ENCODE assay signal across 8 cellular contexts in genomic region chr11:59429924-59430516, GRCh38. TPM values are rescaled to one million over a fixed set of nuclear protein-coding genes. Genes with fewer than 3 reads are reported as not detected.
DNase-seq lines count a peak whose midpoint lies in the region; ATAC-seq, FAIRE-seq and TF ChIP-seq lines count a peak whose summit lies in the region.

No MANE protein-coding gene starts in this region.

- peak; percentile 98 for FAIRE-seq in GM12892 (lab: Jason Lieb, UNC)

- POLR2A ChIA-PET in activated CD4-positive, alpha-beta T cell treated with anti-CD3 and anti-CD28 coated beads, Interleukin-2, amount 10 ng/mL, durations not matched to agents 7 days and 5 days (lab: Charles Lee): no interaction called here

- no peaks in the 10 kb centered on the region for H3K9me3 Mint-ChIP-seq in activated CD4-positive, alpha-beta T cell treated with anti-CD3 and anti-CD28 coated beads, Interleukin-2, amount 10 ng/mL, durations not matched to agents 7 days and 5 days

- H3K27me3 Mint-ChIP-seq in activated CD4-positive, alpha-beta T cell treated with anti-CD3 and anti-CD28 coated beads, Interleukin-2, amount 10 ng/mL, durations not matched to agents 7 days and 5 days: peaks cover 28% of the 10 kb centered on the region

- no peak overlapping the region for H3K4me3 Mint-ChIP-seq in activated CD4-positive, alpha-beta T cell treated with anti-CD3 and anti-CD28 coated beads, Interleukin-2, amount 10 ng/mL, durations not matched to agents 7 days and 5 days

- no peak overlapping the region for H3K27ac Mint-ChIP-seq in activated CD4-positive, alpha-beta T cell treated with anti-CD3 and anti-CD28 coated beads, Interleukin-2, amount 10 ng/mL, durations not matched to agents 7 days and 5 days

- ATAC-seq in HG02970 (IDR thresholded peaks at IDR 0.05; ENCODE audit: low FRiP score, unreplicated experiment): peak; percentile 49
- ATAC-seq in GM19455 (IDR thresholded peaks at IDR 0.05; ENCODE audit: unreplicated experiment): no peak

- no peaks in the 10 kb centered on the region for H3K36me3 Mint-ChIP-seq in activated CD4-positive, alpha-beta T cell treated with anti-CD3 and anti-CD28 coated beads, Interleukin-2, amount 10 ng/mL, durations not matched to agents 7 days and 5 days (ENCODE audit: low read depth)

- H3K4me1 Mint-ChIP-seq in activated CD4-positive, alpha-beta T cell treated with anti-CD3 and anti-CD28 coated beads, Interleukin-2, amount 10 ng/mL, durations not matched to agents 7 days and 5 days: no peaks in the 10 kb centered on the region

- CTCF ChIA-PET in activated CD4-positive, alpha-beta T cell treated with anti-CD3 and anti-CD28 coated beads, Interleukin-2, amount 10 ng/mL, durations not matched to agents 7 days and 5 days (lab: Charles Lee): interaction anchor here (0.5 to 1.2 kb wide), 2 partner anchors 259 to 382 kb away, joined by 3 to 4 read pairs; partner anchors contain the start of gene DTX4

- peak; percentile 85 for DNase-seq in CD1c-positive myeloid dendritic cell (ENCODE audit: extremely low spot score)
- DNase-seq in GM12892 (ENCODE audit: insufficient read length): peak; percentile 3
- DNase-seq in NCI-H2227 (lab: John Stamatoyannopoulos, UW; ENCODE audit: unreplicated experiment): peak; percentile 8
- DNase-seq in activated CD4-positive, alpha-beta T cell treated with anti-CD3 and anti-CD28 coated beads, Interleukin-2, amount 10 ng/mL, durations not matched to agents 7 days and 5 days: peak; percentile 72
- peak; percentile 40 for DNase-seq in glomerular visceral epithelial cell (ENCODE audit: extremely low spot score)
- peak in 2 of 3 donors; percentile 11 to 44 for DNase-seq in stimulated activated CD4-positive, alpha-beta T cell treated with anti-CD3 and anti-CD28 coated beads, TNF-alpha, amount 100 ng/mL, for 48 hours (ENCODE audit: low read depth in 3 of 3)

- TF ChIP-seq POLR2A in GM12892 (IDR thresholded peaks at IDR 0.05; ENCODE audit: low read depth, low read length): no peak

RNA-seq across cellular contexts. Expression of gene OR5A2, which starts 3.8 kb away (rescaled TPM):
- not detected for polyA plus RNA-seq in GM12892 (2012; ENCODE audit: missing spikeins)
- total RNA-seq in activated CD4-positive, alpha-beta T cell treated with anti-CD3 and anti-CD28 coated beads, Interleukin-2, amount 10 ng/mL, durations not matched to agents 7 days and 5 days: not detected

RNA-seq across cellular contexts. Expression of gene OR5A1, which starts 6.2 kb away (rescaled TPM):
- polyA plus RNA-seq in GM12892 (2012; ENCODE audit: missing spikeins): not detected
- not detected for total RNA-seq in activated CD4-positive, alpha-beta T cell treated with anti-CD3 and anti-CD28 coated beads, Interleukin-2, amount 10 ng/mL, durations not matched to agents 7 days and 5 days

RNA-seq across cellular contexts. Expression of gene OR4D6, which starts 26.7 kb away (rescaled TPM):
- polyA plus RNA-seq in GM12892 (2012; ENCODE audit: missing spikeins): not detected
- not detected for total RNA-seq in activated CD4-positive, alpha-beta T cell treated with anti-CD3 and anti-CD28 coated beads, Interleukin-2, amount 10 ng/mL, durations not matched to agents 7 days and 5 days

RNA-seq across cellular contexts. Expression of gene OR4D10, which starts 43.1 kb away (rescaled TPM):
- polyA plus RNA-seq in GM12892 (2012; ENCODE audit: missing spikeins): not detected
- total RNA-seq in activated CD4-positive, alpha-beta T cell treated with anti-CD3 and anti-CD28 coated beads, Interleukin-2, amount 10 ng/mL, durations not matched to agents 7 days and 5 days: not detected

Comparison
In these comparisons a context has a peak if more than half of its experiments do, and no peak if none do; other contexts are left out.
1. DNase-seq: peak in every context shown above with its lines; median percentile 85 in CD1c-positive myeloid dendritic cell; 72 in activated CD4-positive, alpha-beta T cell treated with anti-CD3 and anti-CD28 coated beads, Interleukin-2, amount 10 ng/mL, durations not matched to agents 7 days and 5 days; 40 in glomerular visceral epithelial cell; 28 in stimulated activated CD4-positive, alpha-beta T cell treated with anti-CD3 and anti-CD28 coated beads, TNF-alpha, amount 100 ng/mL, for 48 hours; 8 in NCI-H2227; 3 in GM12892.